8 cellular contexts compared by ENCODE assay signal in genomic region chr2:95526360-95527341, GRCh38. TPM values are rescaled to one million over a fixed set of nuclear protein-coding genes. Genes with fewer than 3 reads are reported as not detected.
DNase-seq lines count a peak whose midpoint lies in the region; ATAC-seq and TF ChIP-seq lines count a peak whose summit lies in the region.

No MANE protein-coding gene starts in this region.

- peaks cover 31 to 46% of the 10 kb centered on the region in 2 donors for H3K4me1 Mint-ChIP-seq in stimulated activated naive B cell treated with anti-CD40 and anti-IgM and Interleukin-4, amounts not matched to agents 10 μg/mL and 1 μg/mL and 100 μg/mL, for 72 hours
- H3K4me1 Mint-ChIP-seq in progenitor cell of endocrine pancreas (ENCODE audit: low read depth): no peaks in the 10 kb centered on the region

- H3K9me3 Mint-ChIP-seq in stimulated activated naive B cell treated with anti-CD40 and anti-IgM and Interleukin-4, amounts not matched to agents 10 μg/mL and 1 μg/mL and 100 μg/mL, for 72 hours: peaks cover 0 to 2% of the 10 kb centered on the region in 2 donors
- no peaks in the 10 kb centered on the region for H3K9me3 Mint-ChIP-seq in progenitor cell of endocrine pancreas (ENCODE audit: low read depth)

- no peak for TF ChIP-seq CTCF in progenitor cell of endocrine pancreas (IDR thresholded peaks at IDR 0.05; ENCODE audit: unreplicated experiment)

- H3K27ac Mint-ChIP-seq in stimulated activated naive B cell treated with anti-CD40 and anti-IgM and Interleukin-4, amounts not matched to agents 10 μg/mL and 1 μg/mL and 100 μg/mL, for 72 hours: peak overlapping the region; percentile 97
- no peak overlapping the region for H3K27ac Mint-ChIP-seq in progenitor cell of endocrine pancreas

- DNase-seq in DMS79 (lab: John Stamatoyannopoulos, UW): peak; percentile 21
- DNase-seq in NCI-H187 (lab: John Stamatoyannopoulos, UW): peak; percentile 45 to 50
- DNase-seq in activated CD4-positive, alpha-beta T cell treated with anti-CD3 and anti-CD28 coated beads, Interleukin-2, amount 50 U/mL, for 24 hours (ENCODE audit: low read depth in 1 of 2, low spot score in 1 of 2): peak; percentile 41 to 48
- DNase-seq in dermis microvascular lymphatic vessel endothelial cell (ENCODE audit: low read depth in 2 of 2): peak; percentile 3 to 64
- peak; percentile 63 for DNase-seq in mucosa of gallbladder (ENCODE audit: low spot score)
- DNase-seq in stimulated activated naive B cell treated with anti-CD40 and anti-IgM and Interleukin-4, amounts not matched to agents 10 μg/mL and 1 μg/mL and 100 μg/mL, for 72 hours: peak; percentile 57
- no peak for DNase-seq in progenitor cell of endocrine pancreas (ENCODE audit: low spot score, unreplicated experiment)

- no peaks in the 10 kb centered on the region for H3K27me3 Mint-ChIP-seq in stimulated activated naive B cell treated with anti-CD40 and anti-IgM and Interleukin-4, amounts not matched to agents 10 μg/mL and 1 μg/mL and 100 μg/mL, for 72 hours
- H3K27me3 Mint-ChIP-seq in progenitor cell of endocrine pancreas: peaks cover 8% of the 10 kb centered on the region

- peaks cover 35 to 49% of the 10 kb centered on the region in 2 donors for H3K36me3 Mint-ChIP-seq in stimulated activated naive B cell treated with anti-CD40 and anti-IgM and Interleukin-4, amounts not matched to agents 10 μg/mL and 1 μg/mL and 100 μg/mL, for 72 hours
- no peaks in the 10 kb centered on the region for H3K36me3 Mint-ChIP-seq in progenitor cell of endocrine pancreas (ENCODE audit: insufficient read depth)

- H3K4me3 Mint-ChIP-seq in stimulated activated naive B cell treated with anti-CD40 and anti-IgM and Interleukin-4, amounts not matched to agents 10 μg/mL and 1 μg/mL and 100 μg/mL, for 72 hours: peak overlapping the region; percentile 86 to 97
- no peak overlapping the region for H3K4me3 Mint-ChIP-seq in progenitor cell of endocrine pancreas (ENCODE audit: low read depth)

- peak; percentile 55 for ATAC-seq in GM21786 (IDR thresholded peaks at IDR 0.05; ENCODE audit: unreplicated experiment)
- ATAC-seq in stimulated activated naive B cell treated with anti-CD40 and anti-IgM and Interleukin-4, amounts not matched to agents 10 μg/mL and 1 μg/mL and 100 μg/mL, for 72 hours (replicated peaks): peak; percentile 43 to 65

RNA-seq across cellular contexts. Expression of gene TRIM43B, which starts 42.1 kb away (rescaled TPM):
- not detected in 2 replicates for total RNA-seq in dermis microvascular lymphatic vessel endothelial cell
- not detected for total RNA-seq in mucosa of gallbladder
- not detected in 2 replicates for total RNA-seq in progenitor cell of endocrine pancreas
